Comparison of ENCODE assay signal across 24 cellular contexts in the genomic region with DNA sequence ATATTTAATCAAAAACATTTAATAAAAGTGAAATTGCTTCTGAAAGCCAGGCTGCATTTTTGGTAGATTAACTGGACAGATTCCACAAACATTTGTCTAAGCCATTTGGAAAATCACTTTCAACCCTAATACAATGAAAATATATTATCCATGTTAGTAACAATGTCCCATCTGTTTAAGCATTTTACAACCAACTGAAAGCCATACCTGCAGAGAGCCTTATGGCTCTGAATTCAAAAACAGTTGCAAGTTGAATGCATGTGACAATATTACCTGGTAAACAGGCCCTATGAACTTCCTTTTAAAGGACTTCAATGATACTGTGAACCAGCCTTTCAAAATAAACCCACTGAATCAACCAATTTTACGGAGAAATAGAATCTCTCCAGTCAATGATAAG.
"Had no signal": no experiment of that assay in that cellular context is flagged by ENCODE, and none has a peak within 500 bp of the region (broad histone marks: within the 10 kb centered on the region; RNA-seq: fewer than 3 reads in every experiment).

No MANE protein-coding gene starts in this region.

- ATAC-seq: left colon; left lung; lower lobe of right lung; naive thymus-derived CD8-positive, alpha-beta T cell; right lobe of liver; stimulated activated memory B cell treated with anti-CD40 and anti-IgM and Interleukin-4, amounts not matched to agents 10 μg/mL and 1 μg/mL and 100 μg/mL, for 72 hours; stimulated activated naive CD8-positive, alpha-beta T cell treated with anti-CD3 and anti-CD28 coated beads, Interleukin-15, amount 100 ng/mL, for 72 hours had no signal

- H3K27ac Mint-ChIP-seq: immature natural killer cell; naive thymus-derived CD8-positive, alpha-beta T cell; nephron progenitor cell; neural progenitor cell; progenitor cell of endocrine pancreas; stimulated activated memory B cell treated with anti-CD40 and anti-IgM and Interleukin-4, amounts not matched to agents 10 μg/mL and 1 μg/mL and 100 μg/mL, for 72 hours; stimulated activated naive CD8-positive, alpha-beta T cell treated with anti-CD3 and anti-CD28 coated beads, Interleukin-15, amount 100 ng/mL, for 72 hours; type B pancreatic cell had no signal

- H3K9me3 Mint-ChIP-seq: immature natural killer cell; naive thymus-derived CD8-positive, alpha-beta T cell; nephron progenitor cell; neural progenitor cell; stimulated activated memory B cell treated with anti-CD40 and anti-IgM and Interleukin-4, amounts not matched to agents 10 μg/mL and 1 μg/mL and 100 μg/mL, for 72 hours; stimulated activated naive CD8-positive, alpha-beta T cell treated with anti-CD3 and anti-CD28 coated beads, Interleukin-15, amount 100 ng/mL, for 72 hours had no signal

- H3K36me3 Mint-ChIP-seq: neural progenitor cell; stimulated activated memory B cell treated with anti-CD40 and anti-IgM and Interleukin-4, amounts not matched to agents 10 μg/mL and 1 μg/mL and 100 μg/mL, for 72 hours; type B pancreatic cell had no signal

- H3K27me3 Mint-ChIP-seq: naive thymus-derived CD8-positive, alpha-beta T cell; progenitor cell of endocrine pancreas; stimulated activated naive CD8-positive, alpha-beta T cell treated with anti-CD3 and anti-CD28 coated beads, Interleukin-15, amount 100 ng/mL, for 72 hours; type B pancreatic cell had no signal

- H3K4me1 Mint-ChIP-seq: immature natural killer cell; stimulated activated memory B cell treated with anti-CD40 and anti-IgM and Interleukin-4, amounts not matched to agents 10 μg/mL and 1 μg/mL and 100 μg/mL, for 72 hours had no signal

- H3K4me3 Mint-ChIP-seq: immature natural killer cell; naive thymus-derived CD8-positive, alpha-beta T cell; nephron progenitor cell; neural progenitor cell; stimulated activated memory B cell treated with anti-CD40 and anti-IgM and Interleukin-4, amounts not matched to agents 10 μg/mL and 1 μg/mL and 100 μg/mL, for 72 hours; stimulated activated naive CD8-positive, alpha-beta T cell treated with anti-CD3 and anti-CD28 coated beads, Interleukin-15, amount 100 ng/mL, for 72 hours; type B pancreatic cell had no signal

- DNase-seq: hypothalamus; immature natural killer cell; kidney; left colon; left lung; lower lobe of right lung; mammary epithelial cell; mesenchymal stem cell; naive thymus-derived CD8-positive, alpha-beta T cell; nephron progenitor cell; ovary; right lobe of liver; stimulated activated CD4-positive, alpha-beta T cell treated with anti-CD3 and anti-CD28 coated beads, Interleukin-1b, Interleukin-23, amount 100 ng/mL, for 48 hours; stimulated activated CD4-positive, alpha-beta T cell treated with anti-CD3 and anti-CD28 coated beads, Interleukin-2, amount 100 ng/mL, for 48 hours; stimulated activated CD4-positive, alpha-beta T cell treated with anti-CD3 and anti-CD28 coated beads, Interleukin-4, amount 100 ng/mL, for 4 hours; stimulated activated CD8-positive, alpha-beta memory T cell treated with anti-CD3 and anti-CD28 coated beads, Interleukin-4, amount 100 ng/mL, for 48 hours; stimulated activated naive CD4-positive, alpha-beta T cell treated with Interleukin-2 at 50 U/mL for 16 hours; stimulated activated naive CD8-positive, alpha-beta T cell treated with anti-CD3 and anti-CD28 coated beads, Interleukin-15, amount 100 ng/mL, for 72 hours; substantia nigra; uterus had no signal
